In genomic region chr20:39988991-39989390, GRCh38 we compare ENCODE assay signal across 29 cellular contexts.
DNase-seq lines count a peak whose midpoint lies in the region; ATAC-seq, FAIRE-seq and TF ChIP-seq lines count a peak whose summit lies in the region.
"Had no signal": no experiment of that assay in that cellular context is flagged by ENCODE, and none has a peak within 500 bp of the region (broad histone marks: within the 10 kb centered on the region; RNA-seq: fewer than 3 reads in every experiment).

No MANE protein-coding gene starts in this region.

- H3K4me1 Mint-ChIP-seq in endothelial cell (ENCODE audit: unreplicated experiment) = peaks cover 21% of the 10 kb centered on the region
- H3K4me1 Mint-ChIP-seq: CD14-positive monocyte; CD4-positive, alpha-beta memory T cell; CD4-positive, CD25-positive, alpha-beta regulatory T cell; CD8-positive, alpha-beta memory T cell had no signal

- no peak overlapping the region for H3K4me2 ChIP-seq in HepG2 (ENCODE audit: low read depth, low read length)
- no peak overlapping the region for H3K4me2 ChIP-seq in osteoblast (ENCODE audit: insufficient read depth, low read length)
- H3K4me2 ChIP-seq: A549, BLaER1 had no signal

- H3K4me3 ChIP-seq in liver (ENCODE audit: low read depth in 1 of 3, low read length in 3 of 3) (no peak overlapping the region), HepG2 (replicated peaks in 1 of 3; ENCODE audit: insufficient read depth in 1 of 3, low read depth in 2 of 3, low read length in 3 of 3) (no peak overlapping the region), right lobe of liver (no peak overlapping the region), osteoblast (ENCODE audit: insufficient read depth, low read length) (no peak overlapping the region), prostate gland (no peak overlapping the region)
- H3K4me3 ChIP-seq: A549, BLaER1, GM12878 had no signal

- TF ChIP-seq CTCF in liver (IDR thresholded peaks at IDR 0.05; ENCODE audit: low read depth, low read length, missing input control) (no peak), HepG2 (CRISPR knock-in tag; IDR thresholded peaks at IDR 0.05) (no peak), endothelial cell (IDR thresholded peaks at IDR 0.05; ENCODE audit: unreplicated experiment) (no peak), right lobe of liver (IDR thresholded peaks at IDR 0.05) (no peak), osteoblast (IDR thresholded peaks at IDR 0.05; ENCODE audit: extremely low read depth, low read depth, low read length) (no peak), prostate gland (IDR thresholded peaks at IDR 0.05) (no peak)

- no peak overlapping the region for H3K9ac ChIP-seq in liver (ENCODE audit: low read depth in 1 of 2, low read length in 2 of 2)
- no peak overlapping the region for H3K9ac ChIP-seq in HepG2 (ENCODE audit: insufficient read depth, low read depth, low read length)
- H3K9ac ChIP-seq: BLaER1 had no signal

- CTCF ChIA-PET in HepG2 (lab: Yijun Ruan, JAX; ENCODE audit: low intra/inter-chr PET ratio, low total read pairs) = no interaction called here

- ATAC-seq in HepG2 = no peak
- peak; percentile 45 to 75 (median 54) for ATAC-seq in right lobe of liver
- ATAC-seq: A549, GM12878 had no signal

- H4K20me1 ChIP-seq in HepG2 (ENCODE audit: insufficient read depth, low read length) (no peaks in the 10 kb centered on the region), osteoblast (ENCODE audit: insufficient read depth, low read length) (no peaks in the 10 kb centered on the region)
- H4K20me1 ChIP-seq: BLaER1 had no signal

- BruUV-seq in HepG2 (replicated peaks; lab: Mats Ljungman, UMichigan) = no TSS peak

- no peaks in the 10 kb centered on the region for H3K36me3 Mint-ChIP-seq in endothelial cell (ENCODE audit: low read depth, unreplicated experiment)
- H3K36me3 Mint-ChIP-seq: CD14-positive monocyte; CD4-positive, alpha-beta memory T cell; CD4-positive, CD25-positive, alpha-beta regulatory T cell; CD8-positive, alpha-beta memory T cell had no signal

- DNase-seq in HepG2 (ENCODE audit: low spot score) (no peak), endothelial cell (ENCODE audit: low spot score) (no peak), right lobe of liver (no peak), osteoblast (ENCODE audit: insufficient read length, low spot score, missing footprints) (peak; percentile 47), caudate nucleus (lab: John Stamatoyannopoulos, UW) (no peak), NCI-H146 treated with DMSO at 0.1 percent for 48 hours (lab: John Stamatoyannopoulos, UW; ENCODE audit: unreplicated experiment) (no peak), prostate gland (ENCODE audit: low spot score) (no peak)
- DNase-seq: ACHN; BE2C; C1 segment of cervical spinal cord; CD4-positive, alpha-beta memory T cell; CD4-positive, CD25-positive, alpha-beta regulatory T cell; CD8-positive, alpha-beta memory T cell; COR-L47; DMS 273 treated with DMSO at 0.1 percent for 48 hours; DMS153; DMS53; DMS79; DND-41; EL; GDM1 had no signal

- TF ChIP-seq RAD21 in liver (IDR thresholded peaks at IDR 0.05) (peak; percentile 32 to 35), HepG2 (CRISPR knock-in tag; IDR thresholded peaks at IDR 0.05) (no peak)

- TF ChIP-seq POLR2A in HepG2 (IDR thresholded peaks at IDR 0.05; ENCODE audit: insufficient read depth in 1 of 2, low read depth in 2 of 2, low read length in 2 of 2) (no peak), right lobe of liver (IDR thresholded peaks at IDR 0.05) (no peak), prostate gland (IDR thresholded peaks at IDR 0.05) (no peak)

- H3K9me3 Mint-ChIP-seq in endothelial cell (ENCODE audit: unreplicated experiment) = no peaks in the 10 kb centered on the region

- H3K27me3 Mint-ChIP-seq in endothelial cell (ENCODE audit: unreplicated experiment) = no peaks in the 10 kb centered on the region
- H3K27me3 Mint-ChIP-seq: CD4-positive, alpha-beta memory T cell; CD4-positive, CD25-positive, alpha-beta regulatory T cell had no signal

- TF ChIP-seq EP300 in HepG2 (IDR thresholded peaks at IDR 0.05; ENCODE audit: low read depth in 2 of 2, low read length in 2 of 2) (no peak), HepG2 (CRISPR knock-in tag; IDR thresholded peaks at IDR 0.05; ENCODE audit: borderline replicate concordance) (no peak)

- H3K9me3 ChIP-seq in liver (ENCODE audit: control insufficient read depth in 4 of 4, low read length in 3 of 4) (no peaks in the 10 kb centered on the region), HepG2 (ENCODE audit: low read length) (peaks cover 93% of the 10 kb centered on the region), right lobe of liver (no peaks in the 10 kb centered on the region), osteoblast (ENCODE audit: low read depth, low read length) (no peaks in the 10 kb centered on the region), prostate gland (no peaks in the 10 kb centered on the region)
- H3K9me3 ChIP-seq: A549, BE2C had no signal

- in situ Hi-C loops in HepG2 (cut with HindIII; ENCODE audit: extremely low pct_ligation_motif_present, low pct_unique_long_range_greater_than_20kb) = no loop called here

- POLR2A ChIA-PET in HepG2 (lab: Yijun Ruan, JAX) = no interaction called here

- H3K4me1 ChIP-seq in liver (ENCODE audit: control insufficient read depth in 4 of 4, insufficient read depth in 4 of 4, low read length in 3 of 4) (peaks cover 4 to 25% (median 18%) of the 10 kb centered on the region in 4 donors), HepG2 (ENCODE audit: insufficient read depth, low read length) (no peaks in the 10 kb centered on the region), right lobe of liver (peaks cover 0 to 51% (median 8%) of the 10 kb centered on the region in 4 donors), osteoblast (ENCODE audit: insufficient read depth, low read length) (peaks cover 9% of the 10 kb centered on the region), prostate gland (replicated peaks) (no peaks in the 10 kb centered on the region)
- H3K4me1 ChIP-seq: A549, BLaER1 had no signal

- WGBS in liver = 0% methylated on average over 1 of the region's 1 CpG
- WGBS in HepG2 (ENCODE audit: low lambda C conversion rate) = 0% methylated on average over 1 of the region's 1 CpG
- WGBS in right lobe of liver (ENCODE audit: insufficient coverage, low coverage, low lambda C conversion rate, missing lambda C conversion rate) = 6% methylated on average over 1 of the region's 1 CpG
- 0% methylated on average over 1 of the region's 1 CpG for WGBS in prostate gland

- no peak overlapping the region for H3K4me3 Mint-ChIP-seq in endothelial cell (ENCODE audit: unreplicated experiment)
- H3K4me3 Mint-ChIP-seq: CD14-positive monocyte; CD4-positive, alpha-beta memory T cell; CD4-positive, CD25-positive, alpha-beta regulatory T cell; CD8-positive, alpha-beta memory T cell had no signal

- no peaks in the 10 kb centered on the region for H3K79me2 ChIP-seq in HepG2 (ENCODE audit: insufficient read depth, low read length)
- no peaks in the 10 kb centered on the region for H3K79me2 ChIP-seq in osteoblast (ENCODE audit: insufficient read depth, low read length)

- intact Hi-C loops in HepG2 (cut with micrococcal nuclease; ENCODE audit: unreplicated experiment) (no loop called here), right lobe of liver (cut with DNase I) (loop anchor here (10.0 kb wide), 1 partner anchor 94 kb away; no protein-coding TSS in a partner anchor), prostate gland (cut with DNase I) (no loop called here)

- no peak for FAIRE-seq in HepG2 (lab: Jason Lieb, UNC)
- FAIRE-seq: A549, GM12878, GM12892, GM18507 had no signal

- H3K27me3 ChIP-seq in liver (ENCODE audit: control insufficient read depth in 4 of 4, insufficient read depth in 4 of 4, low read length in 3 of 4) (no peaks in the 10 kb centered on the region), HepG2 (ENCODE audit: control insufficient read depth in 1 of 2, insufficient read depth in 2 of 2, low read length in 2 of 2) (no peaks in the 10 kb centered on the region), right lobe of liver (no peaks in the 10 kb centered on the region), osteoblast (ENCODE audit: insufficient read depth, low read length) (no peaks in the 10 kb centered on the region), prostate gland (replicated peaks; ENCODE audit: insufficient read depth) (no peaks in the 10 kb centered on the region)
- H3K27me3 ChIP-seq: BE2C, BLaER1 had no signal

- H3K27ac Mint-ChIP-seq in endothelial cell (ENCODE audit: unreplicated experiment) = peak overlapping the region; percentile 84
- H3K27ac Mint-ChIP-seq: CD14-positive monocyte; CD4-positive, alpha-beta memory T cell; CD4-positive, CD25-positive, alpha-beta regulatory T cell; CD8-positive, alpha-beta memory T cell had no signal

- H3K27ac ChIP-seq in liver (ENCODE audit: low read depth in 1 of 2, low read length in 2 of 2) = peak overlapping the region in 1 of 2 donors; percentile 42
- H3K27ac ChIP-seq in HepG2 (ENCODE audit: extremely low read length, insufficient read depth, low read length) = no peak overlapping the region
- H3K27ac ChIP-seq in right lobe of liver = peak overlapping the region in 2 of 3 donors; percentile 5 to 94
- H3K27ac ChIP-seq in osteoblast (ENCODE audit: low read depth, low read length) = no peak overlapping the region
- H3K27ac ChIP-seq in caudate nucleus (ENCODE audit: low read depth, low read length) = no peak overlapping the region
- H3K27ac ChIP-seq in prostate gland = no peak overlapping the region
- H3K27ac ChIP-seq: 22Rv1, A549, BLaER1 had no signal

- H3K36me3 ChIP-seq in liver (ENCODE audit: control insufficient read depth in 4 of 4, insufficient read depth in 3 of 4, low read depth in 1 of 4, low read length in 3 of 4) = no peaks in the 10 kb centered on the region
- no peaks in the 10 kb centered on the region for H3K36me3 ChIP-seq in HepG2 (replicated peaks in 1 of 2; ENCODE audit: control insufficient read depth in 1 of 2, insufficient read depth in 2 of 2, low read length in 2 of 2)
- no peaks in the 10 kb centered on the region for H3K36me3 ChIP-seq in right lobe of liver
- H3K36me3 ChIP-seq in osteoblast (ENCODE audit: insufficient read depth, low read length) = no peaks in the 10 kb centered on the region
- H3K36me3 ChIP-seq in prostate gland = no peaks in the 10 kb centered on the region
- H3K36me3 ChIP-seq: BE2C, BLaER1 had no signal

- H2AFZ ChIP-seq in HepG2 (ENCODE audit: low read length) (no peak overlapping the region), osteoblast (ENCODE audit: low read length) (no peak overlapping the region)

TF ChIP-seq in liver, 16 proteins besides CTCF, POLR2A, EP300 and RAD21 (continues in another document):
- peak; percentile 40 for TF ChIP-seq FOXA2 (IDR thresholded peaks at IDR 0.05)
- no peak for TF ChIP-seq ATF3 (IDR thresholded peaks at IDR 0.05)

Comparison
In these comparisons a context has a peak if more than half of its experiments do, and no peak if none do; other contexts are left out.
1. H3K27ac ChIP-seq: peak in right lobe of liver (2 of 3); none in HepG2 (single experiment), osteoblast (single experiment), caudate nucleus (single experiment) and prostate gland (0 of 2).
2. intact Hi-C loops: an anchor here in right lobe of liver (10.0 kb wide); none called in HepG2 and prostate gland.